Comparison of ENCODE assay signal across 10 cellular contexts in the genomic region with DNA sequence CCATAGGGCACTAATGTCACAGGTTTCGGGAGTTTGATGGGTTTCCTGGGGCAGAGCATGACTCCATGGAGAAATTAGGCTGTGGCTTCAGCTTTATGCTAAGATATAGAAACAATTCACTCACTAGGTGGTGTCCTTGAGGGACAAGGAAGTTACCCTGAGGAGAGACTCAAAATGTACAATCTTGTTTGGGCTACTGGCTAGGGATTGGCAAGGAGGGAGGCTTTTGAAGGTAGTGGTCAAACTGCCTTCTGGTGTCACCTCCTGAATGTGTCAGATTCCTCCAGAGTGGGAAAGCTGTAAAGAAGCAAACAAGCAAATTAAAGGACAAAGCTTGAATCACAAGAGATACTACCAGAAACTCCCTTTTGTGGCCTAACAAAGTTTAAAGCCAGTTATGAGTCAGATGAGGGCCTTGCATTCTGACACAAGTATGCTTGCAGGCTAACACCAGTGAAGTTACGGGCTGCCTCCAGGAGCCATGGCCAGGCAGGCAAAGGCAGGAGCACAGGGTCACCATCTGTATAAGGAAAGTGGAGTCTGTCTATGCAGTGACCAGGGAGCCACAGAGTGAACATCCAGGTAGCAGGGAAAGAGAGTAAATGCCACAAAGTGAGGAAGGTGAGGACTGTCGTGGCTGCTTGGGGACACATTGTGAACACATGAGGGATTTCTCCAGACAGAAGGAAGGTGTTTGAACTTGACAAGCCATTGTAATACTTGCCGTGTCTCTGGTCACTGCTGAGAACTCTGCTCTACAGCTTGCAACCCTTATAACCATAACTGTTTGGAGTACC.
DNase-seq lines count a peak whose midpoint lies in the region; ATAC-seq and TF ChIP-seq lines count a peak whose summit lies in the region.
"Had no signal": no experiment of that assay in that cellular context is flagged by ENCODE, and none has a peak within 500 bp of the region (broad histone marks: within the 10 kb centered on the region; RNA-seq: fewer than 3 reads in every experiment).

No MANE protein-coding gene starts in this region.

- intact Hi-C loops in left lung (cut with DNase I): no loop called here
- intact Hi-C loops in psoas muscle (cut with DNase I): no loop called here

- 0 out of 2 replicates have a peak, but pooled peaks have one; percentile 34 for TF ChIP-seq CTCF in HEK293 (tag by site-specific recombination; IDR thresholded peaks at IDR 0.05)
- TF ChIP-seq CTCF in NB4 (IDR thresholded peaks at IDR 0.05; ENCODE audit: low read depth, low read length): no peak
- no peak for TF ChIP-seq CTCF in left lung (IDR thresholded peaks at IDR 0.05)
- no peak for TF ChIP-seq CTCF in psoas muscle (IDR thresholded peaks at IDR 0.05)

- 95 to 97% (median 97%) methylated on average over 4 of the region's 4 CpGs for WGBS in psoas muscle, 3 donors

- H3K27ac ChIP-seq in HEK293 (ENCODE audit: extremely low read depth, low read depth, low read length) (no peak overlapping the region), left lung (no peak overlapping the region), psoas muscle (no peak overlapping the region)

- CTCF ChIA-PET in HEK293 (lab: Yijun Ruan, JAX): interaction anchor here (1.0 to 2.4 kb wide), 4 partner anchors 9 to 435 kb away, joined by 3 to 7 read pairs (median 4); no protein-coding TSS in a partner anchor

- POLR2A ChIA-PET in HEK293 (lab: Yijun Ruan, JAX): interaction anchor here (1.1 to 2.2 kb wide), 2 partner anchors 23 to 359 kb away, joined by 4 to 13 read pairs; a partner anchor contains a TSS

- H3K36me3 ChIP-seq in HEK293 (ENCODE audit: control insufficient read depth in 2 of 2, insufficient read depth in 1 of 2, low read length in 2 of 2): no peaks in the 10 kb centered on the region
- no peaks in the 10 kb centered on the region for H3K36me3 ChIP-seq in left lung
- H3K36me3 ChIP-seq in psoas muscle (ENCODE audit: insufficient read depth in 1 of 2, low read depth in 1 of 2): no peaks in the 10 kb centered on the region

- H3K4me1 ChIP-seq in HEK293 (ENCODE audit: control insufficient read depth, insufficient read depth, low read length) (peaks cover 8% of the 10 kb centered on the region; the same call in 1 of the 2 replicates), left lung (no peaks in the 10 kb centered on the region), psoas muscle (no peaks in the 10 kb centered on the region)

- H3K9me3 ChIP-seq in HEK293 (ENCODE audit: control insufficient read depth, insufficient read depth, low read depth, low read length): no peaks in the 10 kb centered on the region
- H3K9me3 ChIP-seq in left lung: no peaks in the 10 kb centered on the region
- H3K9me3 ChIP-seq in psoas muscle: no peaks in the 10 kb centered on the region

- H3K27me3 ChIP-seq in left lung (no peaks in the 10 kb centered on the region), psoas muscle (ENCODE audit: insufficient read depth in 3 of 3, low read length in 2 of 3) (no peaks in the 10 kb centered on the region)

- peak; percentile 41 for ATAC-seq in left lung
- no peak for ATAC-seq in psoas muscle

- TF ChIP-seq POLR2A in NB4 (IDR thresholded peaks at IDR 0.05; ENCODE audit: extremely low read depth, insufficient read length): no peak

- peak; percentile 35 for DNase-seq in NOMO-1 treated with DMSO at 0.1 percent for 48 hours (lab: John Stamatoyannopoulos, UW; ENCODE audit: unreplicated experiment)
- DNase-seq in NOMO-1 treated with dmso at 0.1 percent for 144 hours (lab: John Stamatoyannopoulos, UW; ENCODE audit: unreplicated experiment): no peak
- peak; percentile 54 for DNase-seq in NB4 (ENCODE audit: low read depth)
- DNase-seq in left lung: no peak
- no peak for DNase-seq in NCI-H146 (lab: John Stamatoyannopoulos, UW)
- DNase-seq in hypothalamus (lab: John Stamatoyannopoulos, UW): no peak
- DNase-seq in psoas muscle: no peak
- DNase-seq: 8988T had no signal

- no peak overlapping the region for H3K4me3 ChIP-seq in HEK293 (ENCODE audit: low read depth, low read length)
- H3K4me3 ChIP-seq in NB4 (ENCODE audit: low read depth, low read length): no peak overlapping the region
- H3K4me3 ChIP-seq in left lung: no peak overlapping the region
- no peak overlapping the region for H3K4me3 ChIP-seq in psoas muscle
- H3K4me3 ChIP-seq: lung had no signal

TF ChIP-seq in HEK293, 187 proteins besides CTCF, POLR2A, EP300 and RAD21:
- TF ChIP-seq, protein P1, sequence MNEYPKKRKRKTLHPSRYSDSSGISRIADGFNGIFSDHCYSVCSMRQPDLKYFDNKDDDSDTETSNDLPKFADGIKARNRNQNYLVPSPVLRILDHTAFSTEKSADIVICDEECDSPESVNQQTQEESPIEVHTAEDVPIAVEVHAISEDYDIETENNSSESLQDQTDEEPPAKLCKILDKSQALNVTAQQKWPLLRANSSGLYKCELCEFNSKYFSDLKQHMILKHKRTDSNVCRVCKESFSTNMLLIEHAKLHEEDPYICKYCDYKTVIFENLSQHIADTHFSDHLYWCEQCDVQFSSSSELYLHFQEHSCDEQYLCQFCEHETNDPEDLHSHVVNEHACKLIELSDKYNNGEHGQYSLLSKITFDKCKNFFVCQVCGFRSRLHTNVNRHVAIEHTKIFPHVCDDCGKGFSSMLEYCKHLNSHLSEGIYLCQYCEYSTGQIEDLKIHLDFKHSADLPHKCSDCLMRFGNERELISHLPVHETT (tag by site-specific recombination; IDR thresholded peaks at IDR 0.05): no peak
- TF ChIP-seq HOXD13 (CRISPR knock-in tag; IDR thresholded peaks at IDR 0.05; ENCODE audit: borderline replicate concordance): 0 out of 2 replicates have a peak, but pooled peaks have one; percentile 22

Comparison
In these comparisons a context has a peak if more than half of its experiments do, and no peak if none do; other contexts are left out.
1. DNase-seq: peak in NOMO-1 treated with DMSO at 0.1 percent for 48 hours (single experiment) and NB4 (single experiment); none in NOMO-1 treated with dmso at 0.1 percent for 144 hours (single experiment), left lung (0 of 2), NCI-H146 (single experiment), hypothalamus (0 of 51) and psoas muscle (0 of 2).